ENCODE assay signal across 2 cellular contexts in genomic region chr17:79833744-79834574, GRCh38.
A peak's percentile ranks its signal among the peaks of the same experiment; 100 is the strongest.
TF ChIP-seq lines count a peak whose summit lies in the region.

No MANE protein-coding gene starts in this region.

TF ChIP-seq in K562, 482 proteins besides CTCF, POLR2A, EP300 and RAD21 (continued from another document and continues in another):
- no peak for TF ChIP-seq ZBTB40 (IDR thresholded peaks at IDR 0.05)
- no peak for TF ChIP-seq ZBTB40 (CRISPR knock-in tag; IDR thresholded peaks at IDR 0.05)
- TF ChIP-seq SAFB (IDR thresholded peaks at IDR 0.05; ENCODE audit: borderline replicate concordance, low read depth, low read length): 0 out of 2 replicates have a peak, but pooled peaks have one; percentile 49
- 0 out of 2 replicates have a peak, but pooled peaks have one; percentile 40 for TF ChIP-seq ATF7 (IDR thresholded peaks at IDR 0.05)
- TF ChIP-seq, protein P1, sequence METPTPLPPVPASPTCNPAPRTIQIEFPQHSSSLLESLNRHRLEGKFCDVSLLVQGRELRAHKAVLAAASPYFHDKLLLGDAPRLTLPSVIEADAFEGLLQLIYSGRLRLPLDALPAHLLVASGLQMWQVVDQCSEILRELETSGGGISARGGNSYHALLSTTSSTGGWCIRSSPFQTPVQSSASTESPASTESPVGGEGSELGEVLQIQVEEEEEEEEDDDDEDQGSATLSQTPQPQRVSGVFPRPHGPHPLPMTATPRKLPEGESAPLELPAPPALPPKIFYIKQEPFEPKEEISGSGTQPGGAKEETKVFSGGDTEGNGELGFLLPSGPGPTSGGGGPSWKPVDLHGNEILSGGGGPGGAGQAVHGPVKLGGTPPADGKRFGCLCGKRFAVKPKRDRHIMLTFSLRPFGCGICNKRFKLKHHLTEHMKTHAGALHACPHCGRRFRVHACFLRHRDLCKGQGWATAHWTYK (CRISPR knock-in tag; IDR thresholded peaks at IDR 0.05): no peak; the same call in 1 of the 2 replicates
- TF ChIP-seq, protein P2, sequence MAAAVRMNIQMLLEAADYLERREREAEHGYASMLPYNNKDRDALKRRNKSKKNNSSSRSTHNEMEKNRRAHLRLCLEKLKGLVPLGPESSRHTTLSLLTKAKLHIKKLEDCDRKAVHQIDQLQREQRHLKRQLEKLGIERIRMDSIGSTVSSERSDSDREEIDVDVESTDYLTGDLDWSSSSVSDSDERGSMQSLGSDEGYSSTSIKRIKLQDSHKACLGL (CRISPR knock-in tag; IDR thresholded peaks at IDR 0.05; ENCODE audit: borderline replicate concordance, poor library complexity, severe bottlenecking): no peak
- peak; percentile 20 to 41; a peak in 2 of 4 replicates for TF ChIP-seq MAZ (CRISPR knock-in tag; conservative IDR thresholded peaks at IDR 0.05 in 1 of 2, IDR thresholded peaks at IDR 0.05 in 1 of 2)
- peak; percentile 46; the same call in 1 of the 2 replicates for TF ChIP-seq ZNF740 (CRISPR knock-in tag; IDR thresholded peaks at IDR 0.05)
- peak in 1 of 2 experiments; percentile 69; a peak in 2 of 4 replicates for TF ChIP-seq ZNF740 (tag; IDR thresholded peaks at IDR 0.05)
- peak; percentile 45 for TF ChIP-seq KDM5B (IDR thresholded peaks at IDR 0.05; ENCODE audit: insufficient replicate concordance, low read depth, low read length)

TF ChIP-seq in HepG2, 621 proteins besides CTCF, POLR2A, EP300 and RAD21 (continued from another document and continues in another):
- no peak for TF ChIP-seq ZSCAN25 (CRISPR knock-in tag; IDR thresholded peaks at IDR 0.05)
- TF ChIP-seq KLF12 (CRISPR knock-in tag; IDR thresholded peaks at IDR 0.05; ENCODE audit: borderline replicate concordance): no peak
- no peak for TF ChIP-seq SP1 (IDR thresholded peaks at IDR 0.05)
- no peak for TF ChIP-seq SP1 (CRISPR knock-in tag; IDR thresholded peaks at IDR 0.05)
- TF ChIP-seq ZNF138 (CRISPR knock-in tag; IDR thresholded peaks at IDR 0.05; ENCODE audit: low read depth): no peak
- no peak for TF ChIP-seq SRF (IDR thresholded peaks at IDR 0.05; ENCODE audit: low read depth, low read length)
- TF ChIP-seq MAFK (conservative IDR thresholded peaks at IDR 0.05 in 1 of 2, IDR thresholded peaks at IDR 0.05 in 1 of 2; ENCODE audit: low read length in 2 of 2): no peak
- TF ChIP-seq ATF6 (CRISPR knock-in tag; conservative IDR thresholded peaks at IDR 0.05): no peak
- no peak for TF ChIP-seq THYN1 (CRISPR knock-in tag; IDR thresholded peaks at IDR 0.05; ENCODE audit: borderline replicate concordance, low read depth)
- no peak for TF ChIP-seq ZSCAN31 (CRISPR knock-in tag; IDR thresholded peaks at IDR 0.05; ENCODE audit: low read depth)
- TF ChIP-seq, protein P3, sequence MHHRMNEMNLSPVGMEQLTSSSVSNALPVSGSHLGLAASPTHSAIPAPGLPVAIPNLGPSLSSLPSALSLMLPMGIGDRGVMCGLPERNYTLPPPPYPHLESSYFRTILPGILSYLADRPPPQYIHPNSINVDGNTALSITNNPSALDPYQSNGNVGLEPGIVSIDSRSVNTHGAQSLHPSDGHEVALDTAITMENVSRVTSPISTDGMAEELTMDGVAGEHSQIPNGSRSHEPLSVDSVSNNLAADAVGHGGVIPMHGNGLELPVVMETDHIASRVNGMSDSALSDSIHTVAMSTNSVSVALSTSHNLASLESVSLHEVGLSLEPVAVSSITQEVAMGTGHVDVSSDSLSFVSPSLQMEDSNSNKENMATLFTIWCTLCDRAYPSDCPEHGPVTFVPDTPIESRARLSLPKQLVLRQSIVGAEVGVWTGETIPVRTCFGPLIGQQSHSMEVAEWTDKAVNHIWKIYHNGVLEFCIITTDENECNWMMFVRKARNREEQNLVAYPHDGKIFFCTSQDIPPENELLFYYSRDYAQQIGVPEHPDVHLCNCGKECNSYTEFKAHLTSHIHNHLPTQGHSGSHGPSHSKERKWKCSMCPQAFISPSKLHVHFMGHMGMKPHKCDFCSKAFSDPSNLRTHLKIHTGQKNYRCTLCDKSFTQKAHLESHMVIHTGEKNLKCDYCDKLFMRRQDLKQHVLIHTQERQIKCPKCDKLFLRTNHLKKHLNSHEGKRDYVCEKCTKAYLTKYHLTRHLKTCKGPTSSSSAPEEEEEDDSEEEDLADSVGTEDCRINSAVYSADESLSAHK (CRISPR knock-in tag; IDR thresholded peaks at IDR 0.05; ENCODE audit: borderline replicate concordance): no peak
- TF ChIP-seq PRPF4 (IDR thresholded peaks at IDR 0.05; ENCODE audit: low read depth, low read length, poor library complexity, severe bottlenecking): peak; percentile 87
- TF ChIP-seq SAFB2 (CRISPR knock-in tag; IDR thresholded peaks at IDR 0.05; ENCODE audit: borderline replicate concordance, low read depth): peak; percentile 36; the same call in 1 of the 2 replicates
- TF ChIP-seq ZNF776 (CRISPR knock-in tag; IDR thresholded peaks at IDR 0.05): peak; percentile 33; the same call in 1 of the 2 replicates
- TF ChIP-seq ZNF792 (CRISPR knock-in tag; IDR thresholded peaks at IDR 0.05): no peak
- peak; percentile 79 for TF ChIP-seq SRSF4 (IDR thresholded peaks at IDR 0.05; ENCODE audit: low read depth, low read length, poor library complexity, severe bottlenecking)
- no peak for TF ChIP-seq MAFG (CRISPR knock-in tag; IDR thresholded peaks at IDR 0.05)
- TF ChIP-seq, protein P4, sequence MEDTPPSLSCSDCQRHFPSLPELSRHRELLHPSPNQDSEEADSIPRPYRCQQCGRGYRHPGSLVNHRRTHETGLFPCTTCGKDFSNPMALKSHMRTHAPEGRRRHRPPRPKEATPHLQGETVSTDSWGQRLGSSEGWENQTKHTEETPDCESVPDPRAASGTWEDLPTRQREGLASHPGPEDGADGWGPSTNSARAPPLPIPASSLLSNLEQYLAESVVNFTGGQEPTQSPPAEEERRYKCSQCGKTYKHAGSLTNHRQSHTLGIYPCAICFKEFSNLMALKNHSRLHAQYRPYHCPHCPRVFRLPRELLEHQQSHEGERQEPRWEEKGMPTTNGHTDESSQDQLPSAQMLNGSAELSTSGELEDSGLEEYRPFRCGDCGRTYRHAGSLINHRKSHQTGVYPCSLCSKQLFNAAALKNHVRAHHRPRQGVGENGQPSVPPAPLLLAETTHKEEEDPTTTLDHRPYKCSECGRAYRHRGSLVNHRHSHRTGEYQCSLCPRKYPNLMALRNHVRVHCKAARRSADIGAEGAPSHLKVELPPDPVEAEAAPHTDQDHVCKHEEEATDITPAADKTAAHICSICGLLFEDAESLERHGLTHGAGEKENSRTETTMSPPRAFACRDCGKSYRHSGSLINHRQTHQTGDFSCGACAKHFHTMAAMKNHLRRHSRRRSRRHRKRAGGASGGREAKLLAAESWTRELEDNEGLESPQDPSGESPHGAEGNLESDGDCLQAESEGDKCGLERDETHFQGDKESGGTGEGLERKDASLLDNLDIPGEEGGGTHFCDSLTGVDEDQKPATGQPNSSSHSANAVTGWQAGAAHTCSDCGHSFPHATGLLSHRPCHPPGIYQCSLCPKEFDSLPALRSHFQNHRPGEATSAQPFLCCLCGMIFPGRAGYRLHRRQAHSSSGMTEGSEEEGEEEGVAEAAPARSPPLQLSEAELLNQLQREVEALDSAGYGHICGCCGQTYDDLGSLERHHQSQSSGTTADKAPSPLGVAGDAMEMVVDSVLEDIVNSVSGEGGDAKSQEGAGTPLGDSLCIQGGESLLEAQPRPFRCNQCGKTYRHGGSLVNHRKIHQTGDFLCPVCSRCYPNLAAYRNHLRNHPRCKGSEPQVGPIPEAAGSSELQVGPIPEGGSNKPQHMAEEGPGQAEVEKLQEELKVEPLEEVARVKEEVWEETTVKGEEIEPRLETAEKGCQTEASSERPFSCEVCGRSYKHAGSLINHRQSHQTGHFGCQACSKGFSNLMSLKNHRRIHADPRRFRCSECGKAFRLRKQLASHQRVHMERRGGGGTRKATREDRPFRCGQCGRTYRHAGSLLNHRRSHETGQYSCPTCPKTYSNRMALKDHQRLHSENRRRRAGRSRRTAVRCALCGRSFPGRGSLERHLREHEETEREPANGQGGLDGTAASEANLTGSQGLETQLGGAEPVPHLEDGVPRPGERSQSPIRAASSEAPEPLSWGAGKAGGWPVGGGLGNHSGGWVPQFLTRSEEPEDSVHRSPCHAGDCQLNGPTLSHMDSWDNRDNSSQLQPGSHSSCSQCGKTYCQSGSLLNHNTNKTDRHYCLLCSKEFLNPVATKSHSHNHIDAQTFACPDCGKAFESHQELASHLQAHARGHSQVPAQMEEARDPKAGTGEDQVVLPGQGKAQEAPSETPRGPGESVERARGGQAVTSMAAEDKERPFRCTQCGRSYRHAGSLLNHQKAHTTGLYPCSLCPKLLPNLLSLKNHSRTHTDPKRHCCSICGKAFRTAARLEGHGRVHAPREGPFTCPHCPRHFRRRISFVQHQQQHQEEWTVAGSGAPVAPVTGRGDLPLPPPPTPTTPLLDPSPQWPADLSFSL (CRISPR knock-in tag; IDR thresholded peaks at IDR 0.05): no peak
- TF ChIP-seq MTA1 (CRISPR knock-in tag; IDR thresholded peaks at IDR 0.05; ENCODE audit: borderline replicate concordance): no peak
- TF ChIP-seq SCMH1 (CRISPR knock-in tag; IDR thresholded peaks at IDR 0.05; ENCODE audit: borderline replicate concordance): no peak
- no peak for TF ChIP-seq ZNF326 (CRISPR knock-in tag; IDR thresholded peaks at IDR 0.05; ENCODE audit: borderline replicate concordance)
- TF ChIP-seq THAP9 (CRISPR knock-in tag; IDR thresholded peaks at IDR 0.05; ENCODE audit: borderline replicate concordance): no peak
- no peak for TF ChIP-seq RFXAP (CRISPR knock-in tag; IDR thresholded peaks at IDR 0.05; ENCODE audit: borderline replicate concordance)
- TF ChIP-seq ZNF572 (CRISPR knock-in tag; IDR thresholded peaks at IDR 0.05): no peak
- no peak for TF ChIP-seq ATF7-NPFF (CRISPR knock-in tag; IDR thresholded peaks at IDR 0.05; ENCODE audit: low read depth)
- peak; percentile 76 for TF ChIP-seq ZC3H13 (CRISPR knock-in tag; IDR thresholded peaks at IDR 0.05)
- no peak for TF ChIP-seq ZNF44 (CRISPR knock-in tag; IDR thresholded peaks at IDR 0.05)
- no peak for TF ChIP-seq YEATS4 (CRISPR knock-in tag; IDR thresholded peaks at IDR 0.05; ENCODE audit: borderline replicate concordance)
- TF ChIP-seq, protein P5, sequence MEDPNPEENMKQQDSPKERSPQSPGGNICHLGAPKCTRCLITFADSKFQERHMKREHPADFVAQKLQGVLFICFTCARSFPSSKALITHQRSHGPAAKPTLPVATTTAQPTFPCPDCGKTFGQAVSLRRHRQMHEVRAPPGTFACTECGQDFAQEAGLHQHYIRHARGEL (CRISPR knock-in tag; IDR thresholded peaks at IDR 0.05): no peak
- TF ChIP-seq HOXA3 (CRISPR knock-in tag; IDR thresholded peaks at IDR 0.05): no peak; the same call in none of the 2 replicates
- TF ChIP-seq, protein P6, sequence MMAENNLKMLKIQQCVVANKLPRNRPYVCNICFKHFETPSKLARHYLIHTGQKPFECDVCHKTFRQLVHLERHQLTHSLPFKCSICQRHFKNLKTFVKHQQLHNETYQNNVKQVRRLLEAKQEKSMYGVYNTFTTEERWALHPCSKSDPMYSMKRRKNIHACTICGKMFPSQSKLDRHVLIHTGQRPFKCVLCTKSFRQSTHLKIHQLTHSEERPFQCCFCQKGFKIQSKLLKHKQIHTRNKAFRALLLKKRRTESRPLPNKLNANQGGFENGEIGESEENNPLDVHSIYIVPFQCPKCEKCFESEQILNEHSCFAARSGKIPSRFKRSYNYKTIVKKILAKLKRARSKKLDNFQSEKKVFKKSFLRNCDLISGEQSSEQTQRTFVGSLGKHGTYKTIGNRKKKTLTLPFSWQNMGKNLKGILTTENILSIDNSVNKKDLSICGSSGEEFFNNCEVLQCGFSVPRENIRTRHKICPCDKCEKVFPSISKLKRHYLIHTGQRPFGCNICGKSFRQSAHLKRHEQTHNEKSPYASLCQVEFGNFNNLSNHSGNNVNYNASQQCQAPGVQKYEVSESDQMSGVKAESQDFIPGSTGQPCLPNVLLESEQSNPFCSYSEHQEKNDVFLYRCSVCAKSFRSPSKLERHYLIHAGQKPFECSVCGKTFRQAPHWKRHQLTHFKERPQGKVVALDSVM (CRISPR knock-in tag; IDR thresholded peaks at IDR 0.05): no peak
- TF ChIP-seq, protein P7, sequence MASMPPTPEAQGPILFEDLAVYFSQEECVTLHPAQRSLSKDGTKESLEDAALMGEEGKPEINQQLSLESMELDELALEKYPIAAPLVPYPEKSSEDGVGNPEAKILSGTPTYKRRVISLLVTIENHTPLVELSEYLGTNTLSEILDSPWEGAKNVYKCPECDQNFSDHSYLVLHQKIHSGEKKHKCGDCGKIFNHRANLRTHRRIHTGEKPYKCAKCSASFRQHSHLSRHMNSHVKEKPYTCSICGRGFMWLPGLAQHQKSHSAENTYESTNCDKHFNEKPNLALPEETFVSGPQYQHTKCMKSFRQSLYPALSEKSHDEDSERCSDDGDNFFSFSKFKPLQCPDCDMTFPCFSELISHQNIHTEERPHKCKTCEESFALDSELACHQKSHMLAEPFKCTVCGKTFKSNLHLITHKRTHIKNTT (CRISPR knock-in tag; IDR thresholded peaks at IDR 0.05): no peak
